ENCODE assay signal across 9 cellular contexts in the genomic region with DNA sequence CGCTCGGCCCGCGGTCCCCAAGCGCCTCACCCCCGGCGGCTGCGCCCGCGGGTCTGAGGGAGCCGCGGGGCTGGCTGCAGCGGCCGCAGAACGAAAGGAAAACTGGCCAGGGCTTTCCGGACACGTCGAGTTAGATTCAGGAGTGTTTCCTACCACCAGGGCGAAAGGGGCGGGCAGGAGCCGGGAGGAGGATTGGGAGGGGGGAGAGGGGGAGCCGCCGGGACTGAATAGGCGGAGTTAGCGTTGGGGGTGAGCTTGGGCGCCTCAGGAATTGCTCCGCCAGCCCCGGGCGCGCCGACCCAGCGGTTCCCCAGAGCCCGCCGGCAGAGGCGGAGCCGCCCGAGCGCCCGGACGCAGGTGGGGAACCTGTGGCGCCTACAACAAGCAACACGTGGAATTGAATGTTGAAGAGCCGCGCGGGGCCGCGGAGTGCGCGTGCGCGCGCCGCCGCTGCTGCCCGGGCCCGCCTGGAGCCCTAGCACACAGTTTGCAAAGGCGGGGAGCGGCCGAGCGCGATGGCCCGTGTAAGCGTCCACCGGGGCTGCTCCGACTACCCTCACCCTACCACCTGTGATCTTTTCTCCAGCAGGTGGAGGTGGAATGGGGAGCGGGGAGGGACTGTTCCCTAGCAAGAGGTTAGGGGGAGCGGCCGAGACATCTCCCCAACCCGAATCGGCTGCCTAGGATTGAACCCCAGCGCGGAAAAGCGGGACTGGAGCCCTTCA. TPM values are rescaled to one million over a fixed set of nuclear protein-coding genes. Genes with fewer than 3 reads are reported as not detected.
A peak's percentile ranks its signal among the peaks of the same experiment; 100 is the strongest.
DNase-seq lines count a peak whose midpoint lies in the region; ATAC-seq, FAIRE-seq and TF ChIP-seq lines count a peak whose summit lies in the region.
"Had no signal": no experiment of that assay in that cellular context is flagged by ENCODE, and none has a peak within 500 bp of the region (broad histone marks: within the 10 kb centered on the region; RNA-seq: fewer than 3 reads in every experiment).

A gene (minus strand): TSS at position 104 of the 725 bp plus-strand sequence. CDS start 123 bp downstream, outside the sequence.

- H3K27ac Mint-ChIP-seq in CD14-positive monocyte (no peak within 1 kb of the TSS), osteocyte (ENCODE audit: unreplicated experiment) (no peak within 1 kb of the TSS)

- peak within 1 kb of the TSS; percentile 63 to 91 (median 84) for H3K4me3 ChIP-seq in heart left ventricle

- no peak for FAIRE-seq in GM19239 (lab: Jason Lieb, UNC)

- H3K36me3 ChIP-seq in heart left ventricle: no peaks in the 10 kb centered on the region

- H3K27me3 Mint-ChIP-seq in CD14-positive monocyte (ENCODE audit: low read depth in 3 of 3) (peaks cover 49 to 68% (median 54%) of the 10 kb centered on the region in 3 donors), osteocyte (ENCODE audit: unreplicated experiment) (peaks cover 72% of the 10 kb centered on the region)

- DNase-seq in CD14-positive monocyte (ENCODE audit: low spot score) (no peak), GM19239 (ENCODE audit: insufficient read length, low spot score) (peak; percentile 59), NCI-H345 treated with DMSO at 0.1 percent for 48 hours (lab: John Stamatoyannopoulos, UW; ENCODE audit: unreplicated experiment) (peak; percentile 80), heart left ventricle (peak; percentile 87 to 90 (median 88)), osteocyte (ENCODE audit: extremely low spot score, unreplicated experiment) (no peak)
- no peak for DNase-seq in effector CD8-positive, alpha-beta T cell (lab: John Stamatoyannopoulos, UW)

- intact Hi-C loops in CD14-positive monocyte (cut with micrococcal nuclease): no loop called here
- intact Hi-C loops in heart left ventricle (cut with DNase I): loop anchor here in 7 of 10 donors (1.0 to 10.0 kb wide), 7 partner anchors 79 to 268 kb away; no protein-coding TSS in a partner anchor

- no peaks in the 10 kb centered on the region for H3K9me3 ChIP-seq in heart left ventricle

- H3K4me1 Mint-ChIP-seq in CD14-positive monocyte: peaks cover 5% of the 10 kb centered on the region
- H3K4me1 Mint-ChIP-seq in osteocyte (ENCODE audit: unreplicated experiment): peaks cover 10% of the 10 kb centered on the region

- H3K27me3 ChIP-seq in heart left ventricle: peaks cover 0 to 33% (median 0%) of the 10 kb centered on the region in 9 donors

- H3K9me3 Mint-ChIP-seq in CD14-positive monocyte: peaks cover 0 to 10% (median 2%) of the 10 kb centered on the region in 7 donors
- no peaks in the 10 kb centered on the region for H3K9me3 Mint-ChIP-seq in osteocyte (ENCODE audit: unreplicated experiment)

- TF ChIP-seq CTCF in CD14-positive monocyte (IDR thresholded peaks at IDR 0.05) (no peak), heart left ventricle (IDR thresholded peaks at IDR 0.05) (peak in 7 of 12 donors; percentile 6 to 38 (median 33)), osteocyte (IDR thresholded peaks at IDR 0.05) (peak; percentile 23)

- H3K27ac ChIP-seq in angular gyrus (ENCODE audit: low read depth, low read length) (peak within 1 kb of the TSS; percentile 63), heart left ventricle (peak within 1 kb of the TSS; percentile 85 to 95 (median 91))

- 0 to 2% (median 1%) methylated on average over 27 to 73 of the region's 73 CpGs for WGBS in heart left ventricle, 4 donors

- TF ChIP-seq POLR2A in heart left ventricle (IDR thresholded peaks at IDR 0.05): peak in 1 of 2 donors; percentile 83

- H3K4me3 Mint-ChIP-seq in CD14-positive monocyte (peak within 1 kb of the TSS; percentile 58 to 84), osteocyte (ENCODE audit: unreplicated experiment) (peak within 1 kb of the TSS; percentile 77)

- peaks cover 0 to 27% (median 6%) of the 10 kb centered on the region in 12 donors for H3K4me1 ChIP-seq in heart left ventricle

- peak; percentile 83 for ATAC-seq in HG03159 (IDR thresholded peaks at IDR 0.05; ENCODE audit: unreplicated experiment)
- peak; percentile 82 to 96 (median 94) for ATAC-seq in heart left ventricle

- H3K36me3 Mint-ChIP-seq in CD14-positive monocyte: no peaks in the 10 kb centered on the region
- no peaks in the 10 kb centered on the region for H3K36me3 Mint-ChIP-seq in osteocyte (ENCODE audit: unreplicated experiment)

RNA-seq across cellular contexts. Expression of the gene that starts here (rescaled TPM):
- polyA plus RNA-seq in CD14-positive monocyte: not detected
- total RNA-seq in heart left ventricle: 10 to 100 TPM in 5 of 9 donors, 1 to 10 TPM in 4; 6.5 to 29.0 (median 10.3) TPM
- polyA plus RNA-seq in heart left ventricle: 10 to 100 TPM in 1 of 2 donors, 1 to 10 TPM in 1; 6.8 to 18.9 TPM
- 0.81 and 1.0 TPM in 2 replicates for total RNA-seq in osteocyte
- total RNA-seq: T-helper 1 cell treated with Interleukin-12 subunit alpha and Interleukin-12 subunit beta and Interleukin-4 antibody, amounts not matched to agents 30 ng/mL and 1 ng/mL, for 36 hours had no signal

Comparison
In these comparisons a context has a peak if more than half of its experiments do, and no peak if none do; other contexts are left out.
1. RNA of the gene that starts here (polyA plus RNA-seq): 6.8 to 18.9 TPM in heart left ventricle; not detected in CD14-positive monocyte; every median in the first group is over 4 times any median in the second.
2. DNase-seq: peak in GM19239 (single experiment), NCI-H345 treated with DMSO at 0.1 percent for 48 hours (single experiment) and heart left ventricle (5 of 5); none in CD14-positive monocyte (single experiment), osteocyte (single experiment) and effector CD8-positive, alpha-beta T cell (single experiment).
3. intact Hi-C loops: an anchor here in heart left ventricle (1.0 to 10.0 kb wide); none called in CD14-positive monocyte.